Comparison of ENCODE assay signal across 20 cellular contexts in genomic region chr13:103371271-103371670, GRCh38.
DNase-seq lines count a peak whose midpoint lies in the region; ATAC-seq, FAIRE-seq and TF ChIP-seq lines count a peak whose summit lies in the region.
"Had no signal": no experiment of that assay in that cellular context is flagged by ENCODE, and none has a peak within 500 bp of the region (broad histone marks: within the 10 kb centered on the region; RNA-seq: fewer than 3 reads in every experiment).

No MANE protein-coding gene starts in this region.

- H3K4me3 ChIP-seq in choroid plexus epithelial cell (ENCODE audit: low read depth, low read length) = no peak overlapping the region

- FAIRE-seq in urothelium cell line (lab: Jason Lieb, UNC) = no peak

- POLR2A ChIA-PET in activated CD4-positive, alpha-beta memory T cell treated with anti-CD3 and anti-CD28 coated beads, Interleukin-2, amount 10 ng/mL, durations not matched to agents 7 days and 5 days (lab: Charles Lee) = no interaction called here

- H3K36me3 Mint-ChIP-seq in activated CD4-positive, alpha-beta memory T cell treated with anti-CD3 and anti-CD28 coated beads, Interleukin-2, amount 10 ng/mL, durations not matched to agents 7 days and 5 days (ENCODE audit: low read depth) = no peaks in the 10 kb centered on the region

- no peaks in the 10 kb centered on the region for H3K4me1 Mint-ChIP-seq in activated CD4-positive, alpha-beta memory T cell treated with anti-CD3 and anti-CD28 coated beads, Interleukin-2, amount 10 ng/mL, durations not matched to agents 7 days and 5 days

- peak; percentile 38 for DNase-seq in NCI-H2171 treated with DMSO at 0.1 percent for 48 hours (lab: John Stamatoyannopoulos, UW)
- no peak for DNase-seq in NCI-H2171 (lab: John Stamatoyannopoulos, UW)
- peak; percentile 65 for DNase-seq in choroid plexus epithelial cell (ENCODE audit: low read depth)
- peak; percentile 44 for DNase-seq in kidney tubule cell (ENCODE audit: low spot score)
- peak; percentile 13 for DNase-seq in urothelium cell line (ENCODE audit: low spot score)
- no peak for DNase-seq in activated CD4-positive, alpha-beta memory T cell treated with anti-CD3 and anti-CD28 coated beads, Interleukin-2, amount 10 ng/mL, durations not matched to agents 7 days and 5 days
- no peak for DNase-seq in NCI-H1694 treated with DMSO at 0.1 percent for 48 hours (lab: John Stamatoyannopoulos, UW)
- DNase-seq: AML-193, DMS79, HFFc6, Kasumi-1, MM.1S, NCI-H1092, NCI-H1436 treated with DMSO at 0.1 percent for 48 hours, NCI-H2081 treated with DMSO at 0.1 percent for 48 hours, NCI-H524, NCI-H82, RPMI8226, SIG-M5 had no signal

- H3K4me3 Mint-ChIP-seq in activated CD4-positive, alpha-beta memory T cell treated with anti-CD3 and anti-CD28 coated beads, Interleukin-2, amount 10 ng/mL, durations not matched to agents 7 days and 5 days = no peak overlapping the region
- H3K4me3 Mint-ChIP-seq: HFFc6 had no signal

- no peaks in the 10 kb centered on the region for H3K9me3 Mint-ChIP-seq in activated CD4-positive, alpha-beta memory T cell treated with anti-CD3 and anti-CD28 coated beads, Interleukin-2, amount 10 ng/mL, durations not matched to agents 7 days and 5 days

- ATAC-seq in HG03095 (IDR thresholded peaks at IDR 0.05; ENCODE audit: unreplicated experiment) = no peak

- CTCF ChIA-PET in activated CD4-positive, alpha-beta memory T cell treated with anti-CD3 and anti-CD28 coated beads, Interleukin-2, amount 10 ng/mL, durations not matched to agents 7 days and 5 days (lab: Charles Lee) = no interaction called here

- TF ChIP-seq CTCF in choroid plexus epithelial cell (conservative IDR thresholded peaks at IDR 0.05; ENCODE audit: low read depth, low read length) = no peak

- H3K27me3 Mint-ChIP-seq in activated CD4-positive, alpha-beta memory T cell treated with anti-CD3 and anti-CD28 coated beads, Interleukin-2, amount 10 ng/mL, durations not matched to agents 7 days and 5 days = no peaks in the 10 kb centered on the region

- no peak overlapping the region for H3K27ac Mint-ChIP-seq in activated CD4-positive, alpha-beta memory T cell treated with anti-CD3 and anti-CD28 coated beads, Interleukin-2, amount 10 ng/mL, durations not matched to agents 7 days and 5 days
- H3K27ac Mint-ChIP-seq: HFFc6 had no signal

Comparison
In these comparisons a context has a peak if more than half of its experiments do, and no peak if none do; other contexts are left out.
1. DNase-seq: peak in NCI-H2171 treated with DMSO at 0.1 percent for 48 hours (single experiment), choroid plexus epithelial cell (single experiment), kidney tubule cell (single experiment) and urothelium cell line (single experiment); none in NCI-H2171 (single experiment), activated CD4-positive, alpha-beta memory T cell treated with anti-CD3 and anti-CD28 coated beads, Interleukin-2, amount 10 ng/mL, durations not matched to agents 7 days and 5 days (single experiment) and NCI-H1694 treated with DMSO at 0.1 percent for 48 hours (single experiment).